In genomic region chr3:46844397-46844796, GRCh38 we compare ENCODE assay signal across 16 cellular contexts. TPM values are rescaled to one million over a fixed set of nuclear protein-coding genes. Genes with fewer than 3 reads are reported as not detected.
DNase-seq lines count a peak whose midpoint lies in the region; ATAC-seq and TF ChIP-seq lines count a peak whose summit lies in the region.
"Had no signal": no experiment of that assay in that cellular context is flagged by ENCODE, and none has a peak within 500 bp of the region (broad histone marks: within the 10 kb centered on the region; RNA-seq: fewer than 3 reads in every experiment).

No MANE protein-coding gene starts in this region.

- peaks cover 5% of the 10 kb centered on the region for H3K36me3 Mint-ChIP-seq in activated CD8-positive, alpha-beta memory T cell treated with anti-CD3 and anti-CD28 coated beads, Interleukin-2, amount 10 ng/mL, durations not matched to agents 7 days and 5 days
- H3K36me3 Mint-ChIP-seq in IgD-negative memory B cell: peaks cover 5% of the 10 kb centered on the region

- H4K20me1 ChIP-seq in smooth muscle cell (ENCODE audit: low read depth): no peaks in the 10 kb centered on the region

- DNase-seq in activated CD8-positive, alpha-beta memory T cell treated with anti-CD3 and anti-CD28 coated beads, Interleukin-2, amount 10 ng/mL, durations not matched to agents 7 days and 5 days: peak; percentile 38
- no peak for DNase-seq in activated CD8-positive, alpha-beta memory T cell treated with anti-CD3 and anti-CD28 coated beads, Interleukin-2, amount 50 U/mL, for 48 hours
- DNase-seq in mesendoderm: peak; percentile 40
- no peak for DNase-seq in smooth muscle cell (lab: John Stamatoyannopoulos, UW; ENCODE audit: unreplicated experiment)
- DNase-seq in superior temporal gyrus (ENCODE audit: extremely low spot score): no peak
- DNase-seq: Karpas-422, PC-9, small intestine, T1000 had no signal

- H3K27me3 ChIP-seq in mesendoderm (ENCODE audit: insufficient read depth, low read length, poor library complexity) (no peaks in the 10 kb centered on the region), smooth muscle cell (ENCODE audit: low read depth) (no peaks in the 10 kb centered on the region)
- H3K27me3 ChIP-seq: ascending aorta, SJSA1, upper lobe of right lung had no signal

- no peaks in the 10 kb centered on the region for H3K79me1 ChIP-seq in mesendoderm (ENCODE audit: low read length)

- peak overlapping the region; percentile 29 for H3K9ac ChIP-seq in mesendoderm (ENCODE audit: low read length)
- no peak overlapping the region for H3K9ac ChIP-seq in smooth muscle cell (ENCODE audit: low read depth)

- CTCF ChIA-PET in activated CD8-positive, alpha-beta memory T cell treated with anti-CD3 and anti-CD28 coated beads, Interleukin-2, amount 10 ng/mL, durations not matched to agents 7 days and 5 days (lab: Charles Lee): no interaction called here

- no peak overlapping the region for H2AK5ac ChIP-seq in mesendoderm (ENCODE audit: low read length)

- no peak overlapping the region for H3K4me2 ChIP-seq in mesendoderm (ENCODE audit: low read length)
- no peak overlapping the region for H3K4me2 ChIP-seq in smooth muscle cell

- H3K4me3 Mint-ChIP-seq in activated CD8-positive, alpha-beta memory T cell treated with anti-CD3 and anti-CD28 coated beads, Interleukin-2, amount 10 ng/mL, durations not matched to agents 7 days and 5 days: no peak overlapping the region
- H3K4me3 Mint-ChIP-seq in IgD-negative memory B cell: peak overlapping the region in 3 of 4 donors; percentile 60 to 90 (median 86)

- no peak for TF ChIP-seq CTCF in smooth muscle cell (IDR thresholded peaks at IDR 0.05; ENCODE audit: borderline replicate concordance, insufficient read depth, poor library complexity, severe bottlenecking)

- H3K79me2 ChIP-seq in mesendoderm (ENCODE audit: control insufficient read depth, insufficient read depth, low read length) (no peaks in the 10 kb centered on the region), smooth muscle cell (ENCODE audit: low read depth) (no peaks in the 10 kb centered on the region)

- peaks cover 14% of the 10 kb centered on the region for H3F3A ChIP-seq in smooth muscle cell (ENCODE audit: low read depth)

- H4K5ac ChIP-seq in mesendoderm (ENCODE audit: low read length): no peak overlapping the region

- H2AFZ ChIP-seq in smooth muscle cell (ENCODE audit: low read depth): no peak overlapping the region
- H2AFZ ChIP-seq: PC-9 had no signal

- peaks cover 7% of the 10 kb centered on the region for H3K4me1 ChIP-seq in mesendoderm (ENCODE audit: control insufficient read depth, low read depth, low read length)
- H3K4me1 ChIP-seq in smooth muscle cell (ENCODE audit: low read depth): peaks cover 10% of the 10 kb centered on the region

- no peak overlapping the region for H2BK15ac ChIP-seq in mesendoderm (replicated peaks; ENCODE audit: low read depth)

- no CpG with 5 or more reads among the region's 3 CpGs for WGBS in mesendoderm (ENCODE audit: extremely low coverage, insufficient coverage, low lambda C conversion rate)
- 75% methylated on average over 3 of the region's 3 CpGs for WGBS in smooth muscle cell (ENCODE audit: low lambda C conversion rate)

- H4K8ac ChIP-seq in mesendoderm (ENCODE audit: low read depth, low read length): no peak overlapping the region

- H3K4me3 ChIP-seq in mesendoderm (ENCODE audit: low read length) (no peak overlapping the region), smooth muscle cell (no peak overlapping the region)
- H3K4me3 ChIP-seq: PC-9 had no signal

- H3K4me1 Mint-ChIP-seq in activated CD8-positive, alpha-beta memory T cell treated with anti-CD3 and anti-CD28 coated beads, Interleukin-2, amount 10 ng/mL, durations not matched to agents 7 days and 5 days: peaks cover 4% of the 10 kb centered on the region
- H3K4me1 Mint-ChIP-seq in IgD-negative memory B cell: peaks cover 2 to 5% (median 4%) of the 10 kb centered on the region in 3 donors

- peaks cover 9% of the 10 kb centered on the region for H3K9me3 ChIP-seq in smooth muscle cell (replicated peaks; ENCODE audit: low read depth)
- H3K9me3 ChIP-seq: SJSA1 had no signal

- no peak overlapping the region for H3K23ac ChIP-seq in mesendoderm (ENCODE audit: low read length)

- H3K36me3 ChIP-seq in mesendoderm (ENCODE audit: control insufficient read depth, insufficient read depth, low read length): no peaks in the 10 kb centered on the region
- no peaks in the 10 kb centered on the region for H3K36me3 ChIP-seq in smooth muscle cell (ENCODE audit: low read depth)
- H3K36me3 ChIP-seq: ascending aorta, SJSA1, upper lobe of right lung had no signal

- no peak for ATAC-seq in activated CD8-positive, alpha-beta memory T cell treated with anti-CD3 and anti-CD28 coated beads, Interleukin-2, amount 10 ng/mL, durations not matched to agents 7 days and 5 days
- ATAC-seq in GM18861 (IDR thresholded peaks at IDR 0.05; ENCODE audit: unreplicated experiment): no peak
- no peak for ATAC-seq in HG02588 (IDR thresholded peaks at IDR 0.05; ENCODE audit: unreplicated experiment)

- H3K27ac ChIP-seq in mesendoderm (ENCODE audit: low read depth, low read length): no peak overlapping the region
- H3K27ac ChIP-seq in smooth muscle cell (ENCODE audit: low read depth): peak overlapping the region; percentile 87
- H3K27ac ChIP-seq: PC-9 had no signal

- H3K18ac ChIP-seq in mesendoderm (ENCODE audit: low read length): peak overlapping the region; percentile 77

- no peak overlapping the region for H2BK5ac ChIP-seq in mesendoderm (ENCODE audit: low read length)

- H2BK120ac ChIP-seq in mesendoderm (ENCODE audit: low read depth, low read length): peak overlapping the region; percentile 15

- peak overlapping the region; percentile 86 for H3K56ac ChIP-seq in mesendoderm (ENCODE audit: low read length)

- peak overlapping the region; percentile 64 for H3K4ac ChIP-seq in mesendoderm (ENCODE audit: low read depth, low read length)

- H3K9me3 Mint-ChIP-seq in activated CD8-positive, alpha-beta memory T cell treated with anti-CD3 and anti-CD28 coated beads, Interleukin-2, amount 10 ng/mL, durations not matched to agents 7 days and 5 days (ENCODE audit: low read depth): peaks cover 11% of the 10 kb centered on the region
- H3K9me3 Mint-ChIP-seq in IgD-negative memory B cell: peaks cover 8 to 26% (median 8%) of the 10 kb centered on the region in 3 donors

- H3K27ac Mint-ChIP-seq in activated CD8-positive, alpha-beta memory T cell treated with anti-CD3 and anti-CD28 coated beads, Interleukin-2, amount 10 ng/mL, durations not matched to agents 7 days and 5 days: no peak overlapping the region
- no peak overlapping the region for H3K27ac Mint-ChIP-seq in IgD-negative memory B cell

- H3K27me3 Mint-ChIP-seq in activated CD8-positive, alpha-beta memory T cell treated with anti-CD3 and anti-CD28 coated beads, Interleukin-2, amount 10 ng/mL, durations not matched to agents 7 days and 5 days: peaks cover 36% of the 10 kb centered on the region
- no peaks in the 10 kb centered on the region for H3K27me3 Mint-ChIP-seq in IgD-negative memory B cell

RNA-seq across cellular contexts. Expression of gene MYL3, which starts 18.8 kb away (rescaled TPM):
- not detected for total RNA-seq in activated CD8-positive, alpha-beta memory T cell treated with anti-CD3 and anti-CD28 coated beads, Interleukin-2, amount 10 ng/mL, durations not matched to agents 7 days and 5 days
- not detected for polyA plus RNA-seq in IgD-negative memory B cell
- 0.24 TPM for polyA plus RNA-seq in mesendoderm (2013, experiment 1 of 2)
- polyA plus RNA-seq in mesendoderm (2013, experiment 2 of 2): 0.11 TPM
- 8.4 and 13.8 TPM in 2 replicates for total RNA-seq in smooth muscle cell
- polyA plus RNA-seq in smooth muscle cell: 14.4 and 25.6 TPM in 2 replicates
- total RNA-seq: HT-29, PC-9, SJSA1 had no signal

RNA-seq across cellular contexts. Expression of gene PTH1R, which starts 33.1 kb away (rescaled TPM):
- not detected for total RNA-seq in activated CD8-positive, alpha-beta memory T cell treated with anti-CD3 and anti-CD28 coated beads, Interleukin-2, amount 10 ng/mL, durations not matched to agents 7 days and 5 days
- not detected for polyA plus RNA-seq in IgD-negative memory B cell
- polyA plus RNA-seq in mesendoderm (2013, experiment 1 of 2): 4.0 TPM
- 4.5 TPM for polyA plus RNA-seq in mesendoderm (2013, experiment 2 of 2)
- 15.4 and 17.7 TPM in 2 replicates for total RNA-seq in smooth muscle cell
- polyA plus RNA-seq in smooth muscle cell: 39.2 and 50.6 TPM in 2 replicates
- total RNA-seq: HT-29, PC-9, SJSA1 had no signal

Comparison
In these comparisons a context has a peak if more than half of its experiments do, and no peak if none do; other contexts are left out.
1. DNase-seq: peak in activated CD8-positive, alpha-beta memory T cell treated with anti-CD3 and anti-CD28 coated beads, Interleukin-2, amount 10 ng/mL, durations not matched to agents 7 days and 5 days (single experiment) and mesendoderm (single experiment); none in activated CD8-positive, alpha-beta memory T cell treated with anti-CD3 and anti-CD28 coated beads, Interleukin-2, amount 50 U/mL, for 48 hours (single experiment), smooth muscle cell (single experiment) and superior temporal gyrus (single experiment).
2. RNA of gene PTH1R, which starts 33.1 kb away (total RNA-seq): 15.4 to 17.7 TPM in smooth muscle cell; not detected in activated CD8-positive, alpha-beta memory T cell treated with anti-CD3 and anti-CD28 coated beads, Interleukin-2, amount 10 ng/mL, durations not matched to agents 7 days and 5 days; every median in the first group is over 10 times any median in the second.